Comparison of ENCODE assay signal across 1 cellular context in the genomic region with DNA sequence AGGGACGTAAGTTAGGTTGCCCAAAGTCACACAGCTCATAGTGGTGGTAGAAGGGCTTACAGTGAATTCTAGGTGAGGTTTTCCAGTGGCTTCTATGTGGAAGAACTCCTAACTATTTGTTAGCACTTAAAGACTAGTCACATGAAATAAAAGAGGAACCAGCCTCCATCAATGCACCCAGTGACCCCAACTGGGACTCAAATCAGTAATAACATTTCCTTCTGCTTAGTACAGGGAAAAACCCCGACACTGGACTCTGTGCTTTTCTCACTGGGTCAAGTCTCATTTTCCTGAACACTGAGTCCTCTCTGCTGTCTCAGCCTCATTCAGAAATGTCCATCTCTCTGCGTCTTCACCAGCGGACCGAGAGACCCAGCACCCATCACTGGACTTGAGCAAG.
TF ChIP-seq lines count a peak whose summit lies in the region.

No MANE protein-coding gene starts in this region.

TF ChIP-seq in HepG2, 621 proteins besides CTCF, POLR2A, EP300 and RAD21 (continued from another document):
- no peak for TF ChIP-seq ZFP37 (CRISPR knock-in tag; IDR thresholded peaks at IDR 0.05; ENCODE audit: borderline replicate concordance)
- no peak for TF ChIP-seq YY1 (IDR thresholded peaks at IDR 0.05; ENCODE audit: insufficient read depth, insufficient replicate concordance, low read depth, low read length)
- no peak for TF ChIP-seq ZNF354B (CRISPR knock-in tag; IDR thresholded peaks at IDR 0.05)
